In genomic region chr5:125274211-125274610, GRCh38 we compare ENCODE assay signal across 16 cellular contexts.
"Had no signal": no experiment of that assay in that cellular context is flagged by ENCODE, and none has a peak within 500 bp of the region (broad histone marks: within the 10 kb centered on the region; RNA-seq: fewer than 3 reads in every experiment).

No MANE protein-coding gene starts in this region.

- H3K4me3 ChIP-seq: esophagus muscularis mucosa, smooth muscle cell, thoracic aorta, upper lobe of left lung had no signal

- H3K9me3 ChIP-seq: esophagus muscularis mucosa, thoracic aorta, upper lobe of left lung had no signal

- DNase-seq: activated T-cell treated with anti-CD3 and anti-CD28 coated beads, Interleukin-2, amount 50 U/mL, for 24 hours; aorta; central memory CD4-positive, alpha-beta T cell; effector memory CD4-positive, alpha-beta T cell; hippocampal formation; left cardiac atrium; naive thymus-derived CD8-positive, alpha-beta T cell; stimulated activated CD4-positive, alpha-beta T cell treated with anti-CD3 and anti-CD28 coated beads, Interleukin-15, amount 100 ng/mL, for 24 hours; stimulated activated CD4-positive, alpha-beta T cell treated with anti-CD3 and anti-CD28 coated beads, Interleukin-2, amount 100 ng/mL, for 48 hours; stimulated activated naive CD4-positive, alpha-beta T cell treated with Interleukin-2 at 50 U/mL for 16 hours; T-helper 1 cell; upper lobe of left lung had no signal

- H3K27ac ChIP-seq: thoracic aorta, upper lobe of left lung had no signal

- FAIRE-seq: frontal cortex had no signal

- H3K27me3 ChIP-seq: esophagus muscularis mucosa, upper lobe of left lung had no signal

- H3K36me3 ChIP-seq: esophagus muscularis mucosa, thoracic aorta, upper lobe of left lung had no signal
